1 cellular context compared by ENCODE assay signal in the genomic region with DNA sequence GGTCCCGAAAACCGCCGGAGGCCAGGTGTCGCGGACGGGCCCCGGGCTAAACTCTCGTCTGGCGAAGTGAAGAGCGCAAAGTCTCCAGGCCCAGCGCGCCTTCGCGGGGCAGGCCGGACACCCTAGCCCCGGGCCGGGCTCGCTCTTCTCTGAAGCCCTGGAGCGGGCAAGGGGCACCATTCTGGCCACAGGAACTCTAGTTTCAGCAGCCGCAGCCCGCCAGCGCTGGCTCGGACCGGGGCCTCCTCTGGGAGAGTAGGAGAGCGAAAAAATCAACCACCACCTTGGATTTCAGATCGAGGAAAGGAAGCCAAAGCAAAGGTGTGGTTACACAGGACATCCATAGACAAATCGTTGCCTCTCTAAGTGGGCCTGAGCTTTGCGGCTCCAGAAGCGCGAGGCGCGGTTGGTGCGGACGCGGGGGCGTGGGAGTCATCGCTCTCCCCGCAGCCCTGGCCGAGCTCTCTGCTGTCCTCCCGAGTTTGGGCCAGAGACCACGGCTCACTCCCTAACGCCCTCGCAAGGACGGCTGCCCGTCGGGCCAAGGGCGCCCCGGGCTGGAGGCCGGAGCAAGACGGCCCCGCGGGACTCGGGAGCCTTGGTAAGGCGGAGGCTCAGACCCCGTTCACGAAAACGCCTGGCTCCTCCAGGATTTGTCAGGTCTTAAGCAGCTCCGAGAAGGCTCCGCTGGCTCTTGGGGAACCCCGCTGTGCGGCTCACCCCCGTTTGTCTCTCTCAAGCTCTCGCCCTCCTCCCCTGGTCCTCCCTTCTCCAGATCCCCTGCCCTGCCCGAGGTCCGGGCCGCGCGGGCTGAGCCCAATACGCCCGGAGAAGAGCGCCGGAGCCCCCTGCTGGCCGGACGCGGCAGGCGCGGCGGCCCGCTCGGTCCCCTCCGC.
TF ChIP-seq lines count a peak whose summit lies in the region.

No MANE protein-coding gene starts in this region.

TF ChIP-seq in HepG2, 621 proteins besides CTCF, POLR2A, EP300 and RAD21 (continued from another document):
- TF ChIP-seq ZNF318 (CRISPR knock-in tag; IDR thresholded peaks at IDR 0.05) (no peak), ZNF317 (CRISPR knock-in tag; IDR thresholded peaks at IDR 0.05) (no peak), JARID2 (CRISPR knock-in tag; IDR thresholded peaks at IDR 0.05; ENCODE audit: insufficient replicate concordance) (no peak), HOXA9 (CRISPR knock-in tag; IDR thresholded peaks at IDR 0.05; ENCODE audit: borderline replicate concordance) (no peak), ZNF367 (CRISPR knock-in tag; IDR thresholded peaks at IDR 0.05; ENCODE audit: borderline replicate concordance) (no peak), ARNT2 (CRISPR knock-in tag; IDR thresholded peaks at IDR 0.05; ENCODE audit: low read depth) (no peak), ZNF512 (CRISPR knock-in tag; IDR thresholded peaks at IDR 0.05) (no peak), NCOA1 (CRISPR knock-in tag; IDR thresholded peaks at IDR 0.05) (no peak), ZNF75D (CRISPR knock-in tag; IDR thresholded peaks at IDR 0.05; ENCODE audit: borderline replicate concordance) (no peak), ZNF792 (CRISPR knock-in tag; IDR thresholded peaks at IDR 0.05) (no peak), PTBP1 (IDR thresholded peaks at IDR 0.05; ENCODE audit: low read depth, low read length, poor library complexity, severe bottlenecking) (no peak), ZNF678 (CRISPR knock-in tag; IDR thresholded peaks at IDR 0.05) (no peak), UBTF (CRISPR knock-in tag; IDR thresholded peaks at IDR 0.05) (peak; percentile 41), ZNF891 (CRISPR knock-in tag; IDR thresholded peaks at IDR 0.05) (0 out of 2 replicates have a peak, but pooled peaks have one; percentile 45), ISL2 (CRISPR knock-in tag; IDR thresholded peaks at IDR 0.05) (0 out of 2 replicates have a peak, but pooled peaks have one; percentile 22), ZNF572 (CRISPR knock-in tag; IDR thresholded peaks at IDR 0.05) (0 out of 2 replicates have a peak, but pooled peaks have one; percentile 46), MYPOP (CRISPR knock-in tag; IDR thresholded peaks at IDR 0.05) (peak; percentile 29; the same call in 1 of the 2 replicates)
